ENCODE assay signal across 8 cellular contexts in genomic region chr19:58475714-58476497, GRCh38. TPM values are rescaled to one million over a fixed set of nuclear protein-coding genes. Genes with fewer than 3 reads are reported as not detected.
A peak's percentile ranks its signal among the peaks of the same experiment; 100 is the strongest.
DNase-seq lines count a peak whose midpoint lies in the region; ATAC-seq, FAIRE-seq and TF ChIP-seq lines count a peak whose summit lies in the region.

Gene ZNF446, plus strand, starts transcription at chr19:58476352. Its CDS starts 867 bp downstream, at chr19:58477219.

- no peaks in the 10 kb centered on the region for H3K27me3 ChIP-seq in bronchial epithelial cell (ENCODE audit: control insufficient read depth, insufficient read depth, low read length)

- no peak for TF ChIP-seq CTCF in WI38 (IDR thresholded peaks at IDR 0.05; ENCODE audit: low read depth, low read length)
- TF ChIP-seq CTCF in bronchial epithelial cell (IDR thresholded peaks at IDR 0.05; ENCODE audit: insufficient read depth, low read length, severe bottlenecking), result no peak

- H3K4me3 ChIP-seq in WI38 (ENCODE audit: low read depth, low read length) (peak within 1 kb of the TSS; percentile 66), bronchial epithelial cell (ENCODE audit: low read depth, low read length) (peak within 1 kb of the TSS; percentile 68), skin epidermis (peak within 1 kb of the TSS; percentile 45 to 71 (median 59))

- FAIRE-seq in bronchial epithelial cell (lab: Jason Lieb, UNC), result peak; percentile 13

- peaks cover 12% of the 10 kb centered on the region for H3K36me3 ChIP-seq in bronchial epithelial cell (ENCODE audit: control insufficient read depth, insufficient read depth, low read length)

- peak; percentile 96 for DNase-seq in AG08395 (ENCODE audit: low spot score)
- DNase-seq in NCI-H2227 (lab: John Stamatoyannopoulos, UW; ENCODE audit: unreplicated experiment), result peak; percentile 100
- DNase-seq in bronchial epithelial cell (ENCODE audit: low read depth), result peak; percentile 94
- peak; percentile 97 for DNase-seq in iPS-NIHi11 (ENCODE audit: low spot score)

- peak within 1 kb of the TSS; percentile 47 to 97 (median 86) for H3K27ac ChIP-seq in skin epidermis

- peak; percentile 85 for ATAC-seq in GM18909 (IDR thresholded peaks at IDR 0.05; ENCODE audit: poor library complexity, unreplicated experiment)
- ATAC-seq in HG03159 (IDR thresholded peaks at IDR 0.05; ENCODE audit: unreplicated experiment), result peak; percentile 84

RNA-seq across cellular contexts. Expression of gene ZNF446, which starts in this region (rescaled TPM):
- 2.4 and 3.7 TPM in 2 replicates for total RNA-seq in bronchial epithelial cell

Comparison
In these comparisons a context has a peak if more than half of its experiments do, and no peak if none do; other contexts are left out.
1. Peak in every context shown above with its lines: DNase-seq, ATAC-seq, H3K4me3 ChIP-seq and H3K27ac ChIP-seq.